13 cellular contexts compared by ENCODE assay signal in the genomic region with DNA sequence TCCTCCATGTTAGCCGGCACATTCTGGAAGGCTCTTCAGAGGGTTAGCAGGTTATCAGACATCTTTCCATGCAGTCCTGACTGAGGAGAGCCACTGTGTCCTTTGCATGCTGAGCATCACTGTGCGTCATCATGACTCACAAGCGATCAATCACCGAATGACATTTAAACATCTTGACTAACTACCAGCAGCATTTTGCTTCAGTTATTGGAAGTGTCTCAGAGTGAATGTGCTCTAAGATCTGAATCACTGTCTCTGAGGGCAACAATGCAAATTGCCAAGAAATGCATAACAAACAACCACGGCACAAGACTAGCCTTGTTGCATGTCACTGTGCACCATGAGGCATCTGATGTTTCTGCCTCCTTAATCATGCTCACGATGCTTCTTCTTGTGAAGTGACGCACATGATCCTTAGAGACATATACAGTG. TPM values are rescaled to one million over a fixed set of nuclear protein-coding genes. Genes with fewer than 3 reads are reported as not detected.
DNase-seq lines count a peak whose midpoint lies in the region; ATAC-seq and TF ChIP-seq lines count a peak whose summit lies in the region.
"Had no signal": no experiment of that assay in that cellular context is flagged by ENCODE, and none has a peak within 500 bp of the region (broad histone marks: within the 10 kb centered on the region; RNA-seq: fewer than 3 reads in every experiment).

No MANE protein-coding gene starts in this region.

- H3K4me2 ChIP-seq in IMR-90 (ENCODE audit: low read depth, low read length), result peak overlapping the region; percentile 15

- H3K36me3 Mint-ChIP-seq in activated naive CD8-positive, alpha-beta T cell treated with anti-CD3 and anti-CD28 coated beads, Interleukin-2, amount 50 U/mL, for 24 hours (ENCODE audit: low read depth), result peaks cover 4% of the 10 kb centered on the region
- H3K36me3 Mint-ChIP-seq in immature natural killer cell (no peaks in the 10 kb centered on the region), nephron progenitor cell (ENCODE audit: low read depth) (no peaks in the 10 kb centered on the region)

- peak overlapping the region; percentile 96 for H3K4ac ChIP-seq in IMR-90 (ENCODE audit: low read depth, low read length)

- peak overlapping the region; percentile 93; the same call in 1 of the 2 replicates for H3K18ac ChIP-seq in IMR-90 (ENCODE audit: low read depth, low read length)

- peaks cover 7% of the 10 kb centered on the region for H3K9me1 ChIP-seq in IMR-90 (ENCODE audit: insufficient read depth, low read length)

- H3K36me3 ChIP-seq in IMR-90 (ENCODE audit: control insufficient read depth, insufficient read depth, low read length), result no peaks in the 10 kb centered on the region
- H3K36me3 ChIP-seq: pancreas, thoracic aorta had no signal

- peak; percentile 83 for ATAC-seq in IMR-90 (ENCODE audit: low read depth)
- peak; percentile 80 for ATAC-seq in activated naive CD8-positive, alpha-beta T cell treated with anti-CD3 and anti-CD28 coated beads, Interleukin-2, amount 50 U/mL, for 24 hours
- no peak for ATAC-seq in HG02571 (IDR thresholded peaks at IDR 0.05; ENCODE audit: unreplicated experiment)
- ATAC-seq in HG03280 (IDR thresholded peaks at IDR 0.05; ENCODE audit: unreplicated experiment), result no peak
- ATAC-seq: pancreas had no signal

- peak overlapping the region; percentile 95 for H3K27ac Mint-ChIP-seq in activated naive CD8-positive, alpha-beta T cell treated with anti-CD3 and anti-CD28 coated beads, Interleukin-2, amount 50 U/mL, for 24 hours
- H3K27ac Mint-ChIP-seq in immature natural killer cell, result no peak overlapping the region
- H3K27ac Mint-ChIP-seq in nephron progenitor cell, result no peak overlapping the region
- H3K27ac Mint-ChIP-seq: activated naive CD8-positive, alpha-beta T cell treated with anti-CD3 and anti-CD28 coated beads, Interleukin-2, amount 10 ng/mL, durations not matched to agents 7 days and 5 days had no signal

- H4K5ac ChIP-seq in IMR-90 (ENCODE audit: low read depth, low read length), result peak overlapping the region; percentile 87; the same call in 1 of the 2 replicates

- peak overlapping the region; percentile 97 for H2BK20ac ChIP-seq in IMR-90 (ENCODE audit: low read depth, low read length)

- peaks cover 59% of the 10 kb centered on the region for H3K4me1 Mint-ChIP-seq in activated naive CD8-positive, alpha-beta T cell treated with anti-CD3 and anti-CD28 coated beads, Interleukin-2, amount 50 U/mL, for 24 hours
- peaks cover 0 to 27% of the 10 kb centered on the region in 2 donors for H3K4me1 Mint-ChIP-seq in immature natural killer cell
- peaks cover 27% of the 10 kb centered on the region for H3K4me1 Mint-ChIP-seq in nephron progenitor cell

- H3K23ac ChIP-seq in IMR-90 (ENCODE audit: low read depth, low read length), result peak overlapping the region; percentile 82; the same call in 1 of the 2 replicates

- DNase-seq in AG09319 (ENCODE audit: extremely low read depth, low read depth) (peak; percentile 37), IMR-90 (peak; percentile 99), skeletal muscle cell (ENCODE audit: low read depth) (peak; percentile 98), immature natural killer cell (no peak), nephron progenitor cell (no peak)
- peak; percentile 48 for DNase-seq in activated naive CD8-positive, alpha-beta T cell treated with anti-CD3 and anti-CD28 coated beads, Interleukin-2, amount 50 U/mL, for 24 hours
- DNase-seq: activated naive CD8-positive, alpha-beta T cell treated with anti-CD3 and anti-CD28 coated beads, Interleukin-2, amount 10 ng/mL, durations not matched to agents 7 days and 5 days; GF-D8; hippocampal formation; pancreas had no signal

- dilution Hi-C loops in IMR-90 (cut with HindIII; ENCODE audit: low sequenced_read_pairs, unreplicated experiment), result no loop called here

- CTCF ChIA-PET in IMR-90 (lab: Yijun Ruan, JAX), result interaction anchor here (0.7 kb wide), 1 partner anchor 208 kb away, joined by 3 read pairs; no protein-coding TSS in a partner anchor

- H3K4me3 ChIP-seq in IMR-90 (ENCODE audit: insufficient read depth, low read depth, low read length), result no peak overlapping the region
- H3K4me3 ChIP-seq in skeletal muscle cell (ENCODE audit: low read depth, low read length), result no peak overlapping the region
- H3K4me3 ChIP-seq: pancreas, thoracic aorta had no signal

- peak overlapping the region; percentile 88 for H3K56ac ChIP-seq in IMR-90 (ENCODE audit: extremely low read depth, insufficient read depth, low read length)

- peak overlapping the region; percentile 6; the same call in 2 of the 3 replicates for H2BK15ac ChIP-seq in IMR-90 (ENCODE audit: low read depth, low read length)

- H3K79me1 ChIP-seq in IMR-90 (ENCODE audit: low read depth in 1 of 2, low read length in 2 of 2), result peaks cover 0 to 3% of the 10 kb centered on the region in 2 experiments; a peak in 1 of 4 replicates

- in situ Hi-C loops in IMR-90 (cut with MboI; ENCODE audit: low sequenced_read_pairs), result loop anchor here (25.0 kb wide), 1 partner anchor 1425 kb away; no protein-coding TSS in a partner anchor

- WGBS in IMR-90 (ENCODE audit: extremely low coverage in 2 of 2, insufficient read length in 1 of 2), 2 experiments, result no CpG with 5 or more reads among the region's 7 CpGs

- H4K20me1 ChIP-seq in IMR-90 (ENCODE audit: insufficient read depth, low read length), result no peaks in the 10 kb centered on the region

- 0 out of 2 replicates have a peak overlapping the region, but pooled peaks have one; percentile 36 for H3K9ac ChIP-seq in IMR-90 (ENCODE audit: low read depth, low read length)

- H2BK5ac ChIP-seq in IMR-90 (ENCODE audit: low read depth, low read length, poor library complexity, severe bottlenecking), result peak overlapping the region; percentile 98

- POLR2A ChIA-PET in IMR-90 (lab: Charles Lee; ENCODE audit: unreplicated experiment), result interaction anchor here (0.8 kb wide), 1 partner anchor 87 kb away, joined by 4 read pairs; no protein-coding TSS in a partner anchor

- H2BK120ac ChIP-seq in IMR-90 (ENCODE audit: low read depth, low read length), result peak overlapping the region; percentile 99

- no peaks in the 10 kb centered on the region for H3K9me3 ChIP-seq in IMR-90 (ENCODE audit: control insufficient read depth, insufficient read depth, low read length)
- H3K9me3 ChIP-seq: pancreas, thoracic aorta had no signal

- H3K27ac ChIP-seq in IMR-90 (ENCODE audit: insufficient read depth, low read length), result peak overlapping the region; percentile 31
- H3K27ac ChIP-seq: pancreas, thoracic aorta had no signal

- no peak for TF ChIP-seq POLR2A in IMR-90 (IDR thresholded peaks at IDR 0.05; ENCODE audit: low read depth, low read length)

- H3K4me3 Mint-ChIP-seq in activated naive CD8-positive, alpha-beta T cell treated with anti-CD3 and anti-CD28 coated beads, Interleukin-2, amount 50 U/mL, for 24 hours, result peak overlapping the region; percentile 65
- H3K4me3 Mint-ChIP-seq in immature natural killer cell (no peak overlapping the region), nephron progenitor cell (no peak overlapping the region)
- H3K4me3 Mint-ChIP-seq: activated naive CD8-positive, alpha-beta T cell treated with anti-CD3 and anti-CD28 coated beads, Interleukin-2, amount 10 ng/mL, durations not matched to agents 7 days and 5 days had no signal

- H3K9me3 Mint-ChIP-seq in activated naive CD8-positive, alpha-beta T cell treated with anti-CD3 and anti-CD28 coated beads, Interleukin-2, amount 50 U/mL, for 24 hours, result peaks cover 5% of the 10 kb centered on the region
- H3K9me3 Mint-ChIP-seq in immature natural killer cell, result no peaks in the 10 kb centered on the region
- H3K9me3 Mint-ChIP-seq in nephron progenitor cell, result peaks cover 4% of the 10 kb centered on the region

- peak overlapping the region; percentile 93 for H4K91ac ChIP-seq in IMR-90 (ENCODE audit: insufficient read depth, low read depth, low read length)

- peak overlapping the region; percentile 91 for H3K14ac ChIP-seq in IMR-90 (replicated peaks; ENCODE audit: low read depth, low read length)

- no TSS peak for BruUV-seq in IMR-90 (replicated peaks; lab: Mats Ljungman, UMichigan)

- H3K27me3 Mint-ChIP-seq in activated naive CD8-positive, alpha-beta T cell treated with anti-CD3 and anti-CD28 coated beads, Interleukin-2, amount 50 U/mL, for 24 hours, result no peaks in the 10 kb centered on the region
- H3K27me3 Mint-ChIP-seq in immature natural killer cell (ENCODE audit: low read depth in 3 of 3), result peaks cover 0 to 2% (median 1%) of the 10 kb centered on the region in 3 donors
- no peaks in the 10 kb centered on the region for H3K27me3 Mint-ChIP-seq in nephron progenitor cell (ENCODE audit: low read depth, poor library complexity)
- H3K27me3 Mint-ChIP-seq: activated naive CD8-positive, alpha-beta T cell treated with anti-CD3 and anti-CD28 coated beads, Interleukin-2, amount 10 ng/mL, durations not matched to agents 7 days and 5 days had no signal

- peak; percentile 3; the same call in 1 of the 2 replicates for TF ChIP-seq RAD21 in IMR-90 (IDR thresholded peaks at IDR 0.05; ENCODE audit: low read length)

- peak overlapping the region; percentile 76 for H2AFZ ChIP-seq in IMR-90 (replicated peaks; ENCODE audit: low read length, poor library complexity)

- peaks cover 17% of the 10 kb centered on the region for H3K4me1 ChIP-seq in IMR-90 (ENCODE audit: control insufficient read depth, insufficient read depth, low read length)
- H3K4me1 ChIP-seq: pancreas had no signal

- H4K8ac ChIP-seq in IMR-90 (ENCODE audit: low read depth in 2 of 2, low read length in 2 of 2), result peak overlapping the region; percentile 65 to 95; a peak in 3 of 4 replicates

- TF ChIP-seq CTCF in AG09319 (IDR thresholded peaks at IDR 0.05; ENCODE audit: low read depth, low read length), result no peak
- TF ChIP-seq CTCF in IMR-90 (conservative IDR thresholded peaks at IDR 0.05; ENCODE audit: low read depth, low read length), result no peak
- TF ChIP-seq CTCF in nephron progenitor cell (IDR thresholded peaks at IDR 0.05), result no peak

- H2AK9ac ChIP-seq in IMR-90 (replicated peaks; ENCODE audit: low read depth, low read length, poor library complexity), result no peak overlapping the region

- intact Hi-C loops in IMR-90 (cut with micrococcal nuclease), result loop anchor here (1.0 to 5.0 kb wide), 7 partner anchors 86 to 980 kb away; partner anchors contain the start of genes COPS2, DTWD1, FAM227B and FGF7

- H3K27me3 ChIP-seq in IMR-90 (ENCODE audit: control insufficient read depth, insufficient read depth, low read length), result no peaks in the 10 kb centered on the region
- H3K27me3 ChIP-seq: pancreas had no signal

- H2AK5ac ChIP-seq in IMR-90 (ENCODE audit: low read depth, low read length), result no peak overlapping the region

RNA-seq across cellular contexts. Expression of gene ATP8B4, which starts 18.3 kb away (rescaled TPM):
- 0.54 and 0.56 TPM in 2 replicates for total RNA-seq in IMR-90 (2012; rRNA removed)
- polyA plus RNA-seq in IMR-90 (2012; rRNA removed) (0.09 and 0.12 TPM in 2 replicates), immature natural killer cell (10 to 100 TPM; 10.8 to 22.7 (median 18.5) TPM)
- 0.02 TPM in 2 replicates for polyA plus RNA-seq in IMR-90 (2012; cell fraction: cytosol; rRNA removed)
- 0.11 and 0.94 TPM in 2 replicates for polyA plus RNA-seq in IMR-90 (2012; cell fraction: nucleus; rRNA removed; ENCODE audit: low replicate concordance)

RNA-seq across cellular contexts. Expression of gene SLC27A2, which starts 44.6 kb away (rescaled TPM):
- under 0.01 TPM in 1 of 2 replicates, not detected in the other for total RNA-seq in IMR-90 (2012; rRNA removed)
- polyA plus RNA-seq in IMR-90 (2012; rRNA removed) (not detected in 2 replicates), immature natural killer cell (1 to 10 TPM in 2 of 3 donors, not detected in 1; 1.5 to 1.8 TPM)
- 0.03 TPM in 1 of 2 replicates, not detected in the other for polyA plus RNA-seq in IMR-90 (2012; cell fraction: cytosol; rRNA removed)
- polyA plus RNA-seq in IMR-90 (2012; cell fraction: nucleus; rRNA removed; ENCODE audit: low replicate concordance), result not detected in 2 replicates

Comparison
In these comparisons a context has a peak if more than half of its experiments do, and no peak if none do; other contexts are left out.
1. DNase-seq: peak in AG09319 (single experiment), IMR-90 (single experiment), activated naive CD8-positive, alpha-beta T cell treated with anti-CD3 and anti-CD28 coated beads, Interleukin-2, amount 50 U/mL, for 24 hours (single experiment) and skeletal muscle cell (single experiment); none in immature natural killer cell (0 of 3) and nephron progenitor cell (single experiment).
2. ATAC-seq: peak in IMR-90 (single experiment) and activated naive CD8-positive, alpha-beta T cell treated with anti-CD3 and anti-CD28 coated beads, Interleukin-2, amount 50 U/mL, for 24 hours (single experiment); none in HG02571 (single experiment) and HG03280 (single experiment).
3. RNA of gene ATP8B4, which starts 18.3 kb away (polyA plus RNA-seq): 10.8 to 22.7 TPM in immature natural killer cell; 0.02 to 0.94 TPM in IMR-90; every median in the first group is over 4 times any median in the second.